ENCODE assay signal across 2 cellular contexts in the genomic region with DNA sequence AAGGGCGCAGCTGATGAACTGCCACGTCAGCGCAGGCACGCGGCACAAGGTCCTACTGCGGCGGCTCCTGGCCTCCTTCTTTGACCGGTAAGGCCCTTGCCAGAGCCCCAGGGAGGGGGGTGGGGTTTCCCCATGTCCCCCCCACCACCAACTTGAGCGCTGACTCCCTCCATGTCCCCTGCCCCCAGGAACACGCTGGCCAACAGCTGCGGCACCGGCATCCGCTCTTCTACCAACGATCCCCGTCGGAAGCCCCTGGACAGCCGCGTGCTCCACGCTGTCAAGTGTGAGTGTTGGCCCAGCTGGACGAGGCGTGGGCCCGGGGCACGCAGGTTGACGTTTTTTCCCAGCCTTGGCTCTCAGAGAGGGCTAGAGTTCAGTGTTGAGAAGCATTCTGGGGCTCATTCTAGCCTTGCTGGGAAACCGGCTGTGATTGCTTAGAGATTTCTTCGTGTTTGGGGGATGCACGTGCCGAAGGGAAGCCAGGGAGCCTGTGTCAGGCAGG.
TF ChIP-seq lines count a peak whose summit lies in the region.

No MANE protein-coding gene starts in this region.

TF ChIP-seq in HEK293, 187 proteins besides CTCF, POLR2A, EP300 and RAD21:
- TF ChIP-seq, protein P1, sequence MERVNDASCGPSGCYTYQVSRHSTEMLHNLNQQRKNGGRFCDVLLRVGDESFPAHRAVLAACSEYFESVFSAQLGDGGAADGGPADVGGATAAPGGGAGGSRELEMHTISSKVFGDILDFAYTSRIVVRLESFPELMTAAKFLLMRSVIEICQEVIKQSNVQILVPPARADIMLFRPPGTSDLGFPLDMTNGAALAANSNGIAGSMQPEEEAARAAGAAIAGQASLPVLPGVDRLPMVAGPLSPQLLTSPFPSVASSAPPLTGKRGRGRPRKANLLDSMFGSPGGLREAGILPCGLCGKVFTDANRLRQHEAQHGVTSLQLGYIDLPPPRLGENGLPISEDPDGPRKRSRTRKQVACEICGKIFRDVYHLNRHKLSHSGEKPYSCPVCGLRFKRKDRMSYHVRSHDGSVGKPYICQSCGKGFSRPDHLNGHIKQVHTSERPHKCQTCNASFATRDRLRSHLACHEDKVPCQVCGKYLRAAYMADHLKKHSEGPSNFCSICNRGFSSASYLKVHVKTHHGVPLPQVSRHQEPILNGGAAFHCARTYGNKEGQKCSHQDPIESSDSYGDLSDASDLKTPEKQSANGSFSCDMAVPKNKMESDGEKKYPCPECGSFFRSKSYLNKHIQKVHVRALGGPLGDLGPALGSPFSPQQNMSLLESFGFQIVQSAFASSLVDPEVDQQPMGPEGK (tag by site-specific recombination; IDR thresholded peaks at IDR 0.05) = 0 out of 2 replicates have a peak, but pooled peaks have one; percentile 16
- 0 out of 2 replicates have a peak, but pooled peaks have one; percentile 60 for TF ChIP-seq ZFP69B (tag by site-specific recombination; IDR thresholded peaks at IDR 0.05)
- no peak for TF ChIP-seq ZNF132 (tag by site-specific recombination; IDR thresholded peaks at IDR 0.05; ENCODE audit: borderline replicate concordance)
- TF ChIP-seq ZNF2 (tag by site-specific recombination; IDR thresholded peaks at IDR 0.05) = no peak

TF ChIP-seq in K562, 482 proteins besides CTCF, POLR2A, EP300 and RAD21:
- TF ChIP-seq POLR2G (IDR thresholded peaks at IDR 0.05; ENCODE audit: low read depth, low read length) = peak; percentile 57
- peak; percentile 28; the same call in 1 of the 2 replicates for TF ChIP-seq RBFOX2 (IDR thresholded peaks at IDR 0.05; ENCODE audit: low read depth, low read length)
- TF ChIP-seq GABPB1 (CRISPR knock-in tag; IDR thresholded peaks at IDR 0.05) = no peak
- no peak for TF ChIP-seq PRPF4 (IDR thresholded peaks at IDR 0.05; ENCODE audit: insufficient read depth, low read depth, low read length, poor library complexity, severe bottlenecking)
- TF ChIP-seq PHF8 (IDR thresholded peaks at IDR 0.05; ENCODE audit: borderline replicate concordance, low read length) = no peak
- no peak for TF ChIP-seq KLF10 (CRISPR knock-in tag; IDR thresholded peaks at IDR 0.05)
